10 cellular contexts compared by ENCODE assay signal in the genomic region with DNA sequence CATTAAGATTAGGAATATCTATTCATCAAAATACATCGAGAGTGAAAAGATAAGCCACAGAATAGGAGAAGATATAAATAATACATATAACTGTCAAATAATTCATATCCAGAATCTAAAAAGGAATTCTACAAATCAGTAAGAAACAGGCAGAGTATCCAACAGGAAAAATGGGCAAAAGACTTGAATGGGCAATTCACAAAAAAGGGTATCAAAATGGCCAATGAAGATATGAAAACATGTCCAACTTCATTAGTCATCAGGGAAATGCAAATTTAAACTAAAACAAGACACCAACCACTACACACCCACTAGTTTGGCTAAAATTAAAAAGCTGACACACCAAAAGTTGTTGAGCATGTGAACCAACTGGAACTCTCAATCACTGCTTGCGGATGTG.
"Had no signal": no experiment of that assay in that cellular context is flagged by ENCODE, and none has a peak within 500 bp of the region (broad histone marks: within the 10 kb centered on the region; RNA-seq: fewer than 3 reads in every experiment).

No MANE protein-coding gene starts in this region.

- H3K4me3 ChIP-seq: GM23248, HAP-1 had no signal

- H3K27ac Mint-ChIP-seq: H9, HFFc6 had no signal

- H3K36me3 ChIP-seq: HAP-1 had no signal

- ATAC-seq: HCT116 had no signal

- H3K9me3 ChIP-seq: HAP-1 had no signal

- H3K4me1 ChIP-seq: HAP-1 had no signal

- H3K4me3 Mint-ChIP-seq: H9, HFFc6 had no signal

- H3K9ac ChIP-seq: GM23248 had no signal

- H3K27ac ChIP-seq: GM23248 had no signal

- H2AFZ ChIP-seq: GM23248 had no signal

- FAIRE-seq: H1, H54 had no signal

- DNase-seq: GM23248, GOT3, H7, H9, HCEC 1CT, HFFc6 had no signal
